Comparison of ENCODE assay signal across 11 cellular contexts in the genomic region with DNA sequence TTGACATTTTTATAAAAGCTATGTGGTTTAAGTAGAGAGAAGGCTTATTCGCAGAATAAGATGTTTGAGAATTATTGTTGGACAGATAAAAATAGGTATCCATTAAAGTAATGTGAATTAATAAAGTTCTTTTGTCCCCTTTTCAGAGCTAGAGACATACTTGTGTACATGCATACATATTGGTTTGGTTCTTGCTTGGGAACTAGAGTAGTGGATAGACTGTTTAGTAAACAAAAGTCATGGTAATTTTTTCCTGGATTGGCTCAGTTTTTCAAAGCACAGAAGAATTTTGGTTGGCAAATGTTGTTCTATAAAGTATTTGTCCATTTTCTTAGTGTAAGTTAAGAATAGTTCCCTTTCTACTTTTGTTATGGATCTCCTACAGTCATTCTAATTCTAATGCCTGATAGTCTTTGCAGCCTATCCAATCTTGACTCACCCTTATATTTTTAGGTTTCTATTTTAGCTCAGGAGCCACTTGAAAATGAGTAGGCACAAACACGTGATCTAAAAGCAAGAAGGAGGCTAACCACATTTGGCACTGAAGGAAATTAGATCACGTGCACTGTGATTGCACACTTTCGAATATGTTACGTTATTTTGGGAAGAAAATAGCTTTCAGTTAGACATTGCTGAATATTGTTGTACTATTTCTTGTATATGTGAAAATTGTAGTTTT. TPM values are rescaled to one million over a fixed set of nuclear protein-coding genes. Genes with fewer than 3 reads are reported as not detected.
DNase-seq lines count a peak whose midpoint lies in the region; ATAC-seq, FAIRE-seq and TF ChIP-seq lines count a peak whose summit lies in the region.
"Had no signal": no experiment of that assay in that cellular context is flagged by ENCODE, and none has a peak within 500 bp of the region (broad histone marks: within the 10 kb centered on the region; RNA-seq: fewer than 3 reads in every experiment).

No MANE protein-coding gene starts in this region.

- peak overlapping the region in 10 of 12 donors; percentile 21 to 70 (median 56) for H3K27ac ChIP-seq in heart left ventricle
- H3K27ac ChIP-seq in aorta (ENCODE audit: low read depth in 1 of 2, low read length in 2 of 2), result peak overlapping the region in 1 of 2 donors; percentile 43

- intact Hi-C loops in Right ventricle myocardium inferior (cut with DNase I) (no loop called here), cardiac septum (cut with DNase I) (loop anchor here (2.0 kb wide), 1 partner anchor 47 kb away; a partner anchor contains a TSS), heart left ventricle (cut with DNase I) (loop anchor here in 3 of 10 donors (5.0 kb wide), 2 partner anchors 39 to 49 kb away; a partner anchor contains a TSS), aorta (cut with DNase I) (no loop called here)

- TF ChIP-seq CTCF in heart left ventricle (IDR thresholded peaks at IDR 0.05), result no peak

- DNase-seq in Right ventricle myocardium inferior (ENCODE audit: missing footprints) (no peak), cardiac septum (ENCODE audit: low spot score) (no peak), NOMO-1 treated with DMSO at 0.1 percent for 48 hours (lab: John Stamatoyannopoulos, UW; ENCODE audit: unreplicated experiment) (peak; percentile 81), heart left ventricle (no peak), stromal cell of bone marrow (ENCODE audit: low read depth) (peak; percentile 47), pons (ENCODE audit: low spot score) (no peak), aorta (no peak), frontal cortex (ENCODE audit: low spot score in 2 of 2) (no peak)
- DNase-seq: GDM1, NCI-H226, RPMI8226 had no signal

- H3K4me3 ChIP-seq in heart left ventricle (no peak overlapping the region), aorta (ENCODE audit: low read length in 2 of 2) (no peak overlapping the region)

- no peak for TF ChIP-seq POLR2A in heart left ventricle (IDR thresholded peaks at IDR 0.05)

- peaks cover 0 to 41% (median 13%) of the 10 kb centered on the region in 12 donors for H3K4me1 ChIP-seq in heart left ventricle
- no peaks in the 10 kb centered on the region for H3K4me1 ChIP-seq in aorta (ENCODE audit: control insufficient read depth in 1 of 2, insufficient read depth in 2 of 2, low read length in 2 of 2)

- H3K9me3 ChIP-seq in heart left ventricle (peaks cover 0 to 11% (median 0%) of the 10 kb centered on the region in 12 donors), aorta (ENCODE audit: control insufficient read depth, low read length) (no peaks in the 10 kb centered on the region)

- H3K36me3 ChIP-seq in heart left ventricle (peaks cover 0 to 2% (median 0%) of the 10 kb centered on the region in 9 donors), aorta (ENCODE audit: control insufficient read depth in 1 of 2, insufficient read depth in 2 of 2, low read length in 1 of 2) (no peaks in the 10 kb centered on the region)

- FAIRE-seq in frontal cortex (lab: Jason Lieb, UNC), result no peak

- H3K27me3 ChIP-seq in heart left ventricle (no peaks in the 10 kb centered on the region), aorta (ENCODE audit: control insufficient read depth in 1 of 2, insufficient read depth in 2 of 2, low read length in 1 of 2) (no peaks in the 10 kb centered on the region)

- 55 to 66% (median 63%) methylated on average over 5 of the region's 5 CpGs for WGBS in heart left ventricle, 4 donors
- WGBS in aorta, 2 donors, result 47 to 63% methylated on average over 5 of the region's 5 CpGs

- peak; percentile 42 for ATAC-seq in Right ventricle myocardium inferior
- peak; percentile 70 to 87 (median 82) for ATAC-seq in heart left ventricle
- ATAC-seq in aorta (ENCODE audit: low FRiP score), result no peak

RNA-seq across cellular contexts. Expression of a gene that starts 47.0 kb away (rescaled TPM):
- 61.4 TPM for total RNA-seq in Right ventricle myocardium inferior
- total RNA-seq in cardiac septum, result 109 TPM
- total RNA-seq in heart left ventricle, result 100 to 1,000 TPM in 4 of 9 donors, 10 to 100 TPM in 5; 66.8 to 195 (median 98.4) TPM
- 100 to 1,000 TPM in 1 of 2 donors, 10 to 100 TPM in 1; 18.6 to 129 TPM for polyA plus RNA-seq in heart left ventricle
- 10 to 100 TPM; 42.9 to 56.4 TPM for total RNA-seq in aorta
- polyA plus RNA-seq in aorta, result 10 to 100 TPM; 14.8 to 33.9 TPM
- total RNA-seq in frontal cortex, result 116 TPM

Comparison
In these comparisons a context has a peak if more than half of its experiments do, and no peak if none do; other contexts are left out.
1. DNase-seq: peak in NOMO-1 treated with DMSO at 0.1 percent for 48 hours (single experiment) and stromal cell of bone marrow (single experiment); none in Right ventricle myocardium inferior (single experiment), cardiac septum (single experiment), heart left ventricle (0 of 5), pons (single experiment), aorta (0 of 2) and frontal cortex (0 of 2).